ENCODE assay signal across 1 cellular context in genomic region chr7:111561659-111561908, GRCh38.
A peak's percentile ranks its signal among the peaks of the same experiment; 100 is the strongest.
TF ChIP-seq lines count a peak whose summit lies in the region.

No MANE protein-coding gene starts in this region.

TF ChIP-seq in HepG2, 621 proteins besides CTCF, POLR2A, EP300 and RAD21 (continued from another document):
- TF ChIP-seq ZBTB43 (CRISPR knock-in tag; conservative IDR thresholded peaks at IDR 0.05): no peak
- TF ChIP-seq ZNF468 (CRISPR knock-in tag; IDR thresholded peaks at IDR 0.05): no peak
- no peak for TF ChIP-seq ZNF709 (CRISPR knock-in tag; IDR thresholded peaks at IDR 0.05)
- TF ChIP-seq DNMT3B (CRISPR knock-in tag; conservative IDR thresholded peaks at IDR 0.05): 0 out of 2 replicates have a peak, but pooled peaks have one; percentile 21
- TF ChIP-seq SNAPC4 (CRISPR knock-in tag; IDR thresholded peaks at IDR 0.05): 0 out of 2 replicates have a peak, but pooled peaks have one; percentile 60
- TF ChIP-seq ATF2 (CRISPR knock-in tag; IDR thresholded peaks at IDR 0.05): 0 out of 2 replicates have a peak, but pooled peaks have one; percentile 15
